In genomic region chr4:188714907-188715306, GRCh38 we compare ENCODE assay signal across 20 cellular contexts.
A peak's percentile ranks its signal among the peaks of the same experiment; 100 is the strongest.
DNase-seq lines count a peak whose midpoint lies in the region; ATAC-seq, FAIRE-seq and TF ChIP-seq lines count a peak whose summit lies in the region.
"Had no signal": no experiment of that assay in that cellular context is flagged by ENCODE, and none has a peak within 500 bp of the region (broad histone marks: within the 10 kb centered on the region; RNA-seq: fewer than 3 reads in every experiment).

No MANE protein-coding gene starts in this region.

- H3K4me1 ChIP-seq in IMR-90 (ENCODE audit: control insufficient read depth, insufficient read depth, low read length): peaks cover 2% of the 10 kb centered on the region; the same call in 1 of the 2 replicates
- H3K4me1 ChIP-seq: body of pancreas, left lung had no signal

- peak overlapping the region; percentile 4; the same call in 1 of the 2 replicates for H3K23ac ChIP-seq in IMR-90 (ENCODE audit: low read depth, low read length)

- DNase-seq in AG10803 (ENCODE audit: low read depth): peak; percentile 87
- DNase-seq in IMR-90: peak; percentile 83
- DNase-seq in bronchial epithelial cell (ENCODE audit: low read depth): peak; percentile 10
- DNase-seq in kidney tubule cell (ENCODE audit: low spot score): peak; percentile 92
- DNase-seq in NCI-H2171 treated with DMSO at 0.1 percent for 48 hours (lab: John Stamatoyannopoulos, UW): no peak
- DNase-seq: activated CD4-positive, alpha-beta T cell treated with anti-CD3 and anti-CD28 coated beads for 1 hour; activated gamma-delta T cell; body of pancreas; C1 segment of cervical spinal cord; left lung; NCI-H1694; SIG-M5; stimulated activated CD4-positive, alpha-beta T cell treated with anti-CD3 and anti-CD28 coated beads, Interleukin-4, amount 100 ng/mL, for 4 hours; T-helper 9 cell had no signal

- no peak overlapping the region for H2AFZ ChIP-seq in IMR-90 (replicated peaks; ENCODE audit: low read length, poor library complexity)

- TF ChIP-seq CTCF in AG10803 (conservative IDR thresholded peaks at IDR 0.05; ENCODE audit: low read length) (no peak), IMR-90 (conservative IDR thresholded peaks at IDR 0.05; ENCODE audit: low read depth, low read length) (no peak), bronchial epithelial cell (IDR thresholded peaks at IDR 0.05; ENCODE audit: insufficient read depth, low read length, severe bottlenecking) (no peak)

- no TSS peak for BruUV-seq in IMR-90 (replicated peaks; lab: Mats Ljungman, UMichigan)

- 0 out of 2 replicates have a peak, but pooled peaks have one; percentile 6 for TF ChIP-seq RAD21 in IMR-90 (IDR thresholded peaks at IDR 0.05; ENCODE audit: low read length)

- H3K9me1 ChIP-seq in IMR-90 (ENCODE audit: insufficient read depth, low read length): no peaks in the 10 kb centered on the region

- intact Hi-C loops in IMR-90 (cut with micrococcal nuclease): no loop called here

- peak overlapping the region; percentile 15; the same call in 1 of the 2 replicates for H3K14ac ChIP-seq in IMR-90 (replicated peaks; ENCODE audit: low read depth, low read length)

- H2AK9ac ChIP-seq in IMR-90 (replicated peaks; ENCODE audit: low read depth, low read length, poor library complexity): no peak overlapping the region

- H3K9me3 ChIP-seq in IMR-90 (ENCODE audit: control insufficient read depth, insufficient read depth, low read length): no peaks in the 10 kb centered on the region
- H3K9me3 ChIP-seq: body of pancreas, left lung, neutrophil, thoracic aorta had no signal

- H3K4me3 ChIP-seq in AG10803 (ENCODE audit: low read length): no peak overlapping the region
- H3K4me3 ChIP-seq in IMR-90 (ENCODE audit: insufficient read depth, low read depth, low read length): no peak overlapping the region
- no peak overlapping the region for H3K4me3 ChIP-seq in bronchial epithelial cell (ENCODE audit: low read depth, low read length)
- H3K4me3 ChIP-seq: body of pancreas, left lung, thoracic aorta had no signal

- no peaks in the 10 kb centered on the region for H3K79me1 ChIP-seq in IMR-90 (ENCODE audit: low read depth in 1 of 2, low read length in 2 of 2)

- no peak overlapping the region for H4K5ac ChIP-seq in IMR-90 (ENCODE audit: low read depth, low read length)

- H2AK5ac ChIP-seq in IMR-90 (ENCODE audit: low read depth, low read length): no peak overlapping the region

- H3K9ac ChIP-seq in IMR-90 (ENCODE audit: low read depth, low read length): no peak overlapping the region

- peak overlapping the region; percentile 74 for H2BK5ac ChIP-seq in IMR-90 (ENCODE audit: low read depth, low read length, poor library complexity, severe bottlenecking)

- H2BK20ac ChIP-seq in IMR-90 (ENCODE audit: low read depth, low read length): peak overlapping the region; percentile 63; the same call in 1 of the 2 replicates

- H3K18ac ChIP-seq in IMR-90 (ENCODE audit: low read depth, low read length): peak overlapping the region; percentile 52; the same call in 1 of the 2 replicates

- no peak overlapping the region for H4K91ac ChIP-seq in IMR-90 (ENCODE audit: insufficient read depth, low read depth, low read length)

- ATAC-seq in IMR-90 (ENCODE audit: low read depth) (peak; percentile 72), GM18868 (IDR thresholded peaks at IDR 0.05; ENCODE audit: unreplicated experiment) (no peak), GM21515 (IDR thresholded peaks at IDR 0.05; ENCODE audit: unreplicated experiment) (no peak), GM19452 (IDR thresholded peaks at IDR 0.05; ENCODE audit: unreplicated experiment) (no peak)
- ATAC-seq: body of pancreas, left lung, sciatic nerve had no signal

- FAIRE-seq in bronchial epithelial cell (lab: Jason Lieb, UNC): no peak

- in situ Hi-C loops in IMR-90 (cut with MboI; ENCODE audit: low sequenced_read_pairs): no loop called here

- H4K20me1 ChIP-seq in IMR-90 (ENCODE audit: insufficient read depth, low read length): no peaks in the 10 kb centered on the region

- H2BK15ac ChIP-seq in IMR-90 (ENCODE audit: low read depth, low read length): no peak overlapping the region

- WGBS in IMR-90 (ENCODE audit: extremely low coverage in 2 of 2, insufficient read length in 1 of 2), 2 experiments: no CpG with 5 or more reads among the region's 3 CpGs

- CTCF ChIA-PET in IMR-90 (lab: Yijun Ruan, JAX): no interaction called here

- H3K27me3 ChIP-seq in IMR-90 (ENCODE audit: control insufficient read depth, insufficient read depth, low read length) (no peaks in the 10 kb centered on the region), bronchial epithelial cell (ENCODE audit: control insufficient read depth, insufficient read depth, low read length) (no peaks in the 10 kb centered on the region)
- H3K27me3 ChIP-seq: body of pancreas, left lung, neutrophil had no signal

- peak overlapping the region; percentile 32; the same call in 1 of the 2 replicates for H3K56ac ChIP-seq in IMR-90 (ENCODE audit: extremely low read depth, insufficient read depth, low read length)

- H3K4ac ChIP-seq in IMR-90 (ENCODE audit: low read depth, low read length): peak overlapping the region; percentile 45; the same call in 1 of the 2 replicates

- H3K27ac ChIP-seq in IMR-90 (ENCODE audit: insufficient read depth, low read length): no peak overlapping the region
- H3K27ac ChIP-seq: body of pancreas, left lung, neutrophil, thoracic aorta had no signal

- H3K4me2 ChIP-seq in IMR-90 (ENCODE audit: low read depth, low read length): peak overlapping the region; percentile 49; the same call in 1 of the 2 replicates

- POLR2A ChIA-PET in IMR-90 (lab: Charles Lee; ENCODE audit: unreplicated experiment): no interaction called here

- dilution Hi-C loops in IMR-90 (cut with HindIII; ENCODE audit: low sequenced_read_pairs, unreplicated experiment): no loop called here

- H3K36me3 ChIP-seq in IMR-90 (ENCODE audit: control insufficient read depth, insufficient read depth, low read length): no peaks in the 10 kb centered on the region
- no peaks in the 10 kb centered on the region for H3K36me3 ChIP-seq in bronchial epithelial cell (ENCODE audit: control insufficient read depth, insufficient read depth, low read length)
- H3K36me3 ChIP-seq: left lung, neutrophil, thoracic aorta had no signal

- peak overlapping the region in 1 of 2 experiments; percentile 67; a peak in 1 of 4 replicates for H4K8ac ChIP-seq in IMR-90 (ENCODE audit: low read depth in 2 of 2, low read length in 2 of 2)

- no peak for TF ChIP-seq POLR2A in IMR-90 (IDR thresholded peaks at IDR 0.05; ENCODE audit: low read depth, low read length)

- H2BK120ac ChIP-seq in IMR-90 (ENCODE audit: low read depth, low read length): peak overlapping the region; percentile 70; the same call in 1 of the 2 replicates

TF ChIP-seq in IMR-90, 13 proteins besides CTCF, POLR2A, EP300 and RAD21:
- TF ChIP-seq CEBPB (IDR thresholded peaks at IDR 0.05; ENCODE audit: low read depth, low read length) (peak; percentile 63), NFE2L2 (IDR thresholded peaks at IDR 0.05; ENCODE audit: low read depth, low read length) (no peak), ELK1 (IDR thresholded peaks at IDR 0.05; ENCODE audit: borderline replicate concordance, low read depth, low read length) (no peak), RCOR1 (IDR thresholded peaks at IDR 0.05; ENCODE audit: insufficient replicate concordance, low read length) (peak; percentile 43), CHD1 (IDR thresholded peaks at IDR 0.05; ENCODE audit: low read depth, low read length) (no peak), RFX5 (IDR thresholded peaks at IDR 0.05; ENCODE audit: low read depth, low read length) (no peak), MAZ (IDR thresholded peaks at IDR 0.05; ENCODE audit: borderline replicate concordance, low read depth, low read length) (no peak), SMC3 (IDR thresholded peaks at IDR 0.05; ENCODE audit: low read depth, low read length) (no peak), USF2 (IDR thresholded peaks at IDR 0.05; ENCODE audit: low read depth, low read length) (no peak), FOS (IDR thresholded peaks at IDR 0.05; ENCODE audit: low read depth, low read length) (peak; percentile 12; the same call in 1 of the 2 replicates), BHLHE40 (IDR thresholded peaks at IDR 0.05; ENCODE audit: low read depth, low read length) (no peak), MXI1 (IDR thresholded peaks at IDR 0.05; ENCODE audit: borderline replicate concordance, low read depth, low read length) (no peak), MAFK (IDR thresholded peaks at IDR 0.05; ENCODE audit: low read depth, low read length) (no peak)
